8 cellular contexts compared by ENCODE assay signal in genomic region chr7:134293029-134293740, GRCh38. TPM values are rescaled to one million over a fixed set of nuclear protein-coding genes. Genes with fewer than 3 reads are reported as not detected.
DNase-seq lines count a peak whose midpoint lies in the region; ATAC-seq and TF ChIP-seq lines count a peak whose summit lies in the region.

No MANE protein-coding gene starts in this region.

- intact Hi-C loops in MCF 10A (cut with micrococcal nuclease), result no loop called here

- peaks cover 36% of the 10 kb centered on the region for H3K4me1 ChIP-seq in OCI-LY1 (ENCODE audit: insufficient read depth, low read length, severe bottlenecking)
- H3K4me1 ChIP-seq in osteoblast (ENCODE audit: insufficient read depth, low read length), result peaks cover 4% of the 10 kb centered on the region

- H3K9me2 ChIP-seq in OCI-LY1 (ENCODE audit: low read depth, low read length), result no peaks in the 10 kb centered on the region

- H3K9me3 Mint-ChIP-seq in MCF 10A (ENCODE audit: unreplicated experiment), result no peaks in the 10 kb centered on the region

- DNase-seq in osteoblast (ENCODE audit: insufficient read length, low spot score, missing footprints) (peak; percentile 14), dermis blood vessel endothelial cell (no peak), RWPE1 (ENCODE audit: low spot score) (no peak), NCI-H1930 (lab: John Stamatoyannopoulos, UW) (no peak), MCF 10A (ENCODE audit: unreplicated experiment) (no peak)

- H3K4me3 ChIP-seq in OCI-LY1 (ENCODE audit: low read depth, low read length, poor library complexity, severe bottlenecking), result peak overlapping the region; percentile 24
- no peak overlapping the region for H3K4me3 ChIP-seq in osteoblast (ENCODE audit: insufficient read depth, low read length)

- no peaks in the 10 kb centered on the region for H3K27me3 Mint-ChIP-seq in MCF 10A (ENCODE audit: insufficient read depth, unreplicated experiment)

- H3K9me3 ChIP-seq in OCI-LY1 (ENCODE audit: low read length) (no peaks in the 10 kb centered on the region), osteoblast (ENCODE audit: low read depth, low read length) (no peaks in the 10 kb centered on the region)

- ATAC-seq in GM19025 (IDR thresholded peaks at IDR 0.05; ENCODE audit: low read depth, unreplicated experiment) (peak; percentile 100), HG02884 (IDR thresholded peaks at IDR 0.05; ENCODE audit: unreplicated experiment) (peak; percentile 100)

- H3K79me2 ChIP-seq in OCI-LY1 (ENCODE audit: insufficient read depth, low read length), result no peaks in the 10 kb centered on the region
- H3K79me2 ChIP-seq in osteoblast (ENCODE audit: insufficient read depth, low read length), result no peaks in the 10 kb centered on the region

- H2AFZ ChIP-seq in OCI-LY1 (ENCODE audit: low read length) (no peak overlapping the region), osteoblast (ENCODE audit: low read length) (no peak overlapping the region)

- TF ChIP-seq CTCF in OCI-LY1 (IDR thresholded peaks at IDR 0.05; ENCODE audit: low read length) (no peak), osteoblast (IDR thresholded peaks at IDR 0.05; ENCODE audit: extremely low read depth, low read depth, low read length) (no peak), RWPE1 (conservative IDR thresholded peaks at IDR 0.05; ENCODE audit: low read depth) (no peak), MCF 10A (IDR thresholded peaks at IDR 0.05; ENCODE audit: unreplicated experiment) (no peak)

- H3K4me2 ChIP-seq in OCI-LY1 (ENCODE audit: low read length) (peak overlapping the region; percentile 43), osteoblast (ENCODE audit: insufficient read depth, low read length) (no peak overlapping the region)

- H3K36me3 ChIP-seq in OCI-LY1 (ENCODE audit: insufficient read depth, low read length), result peaks cover 71% of the 10 kb centered on the region
- peaks cover 14% of the 10 kb centered on the region for H3K36me3 ChIP-seq in osteoblast (ENCODE audit: insufficient read depth, low read length)

- H3K27ac ChIP-seq in OCI-LY1 (ENCODE audit: low read depth, low read length, poor library complexity, severe bottlenecking), result peak overlapping the region; percentile 83
- H3K27ac ChIP-seq in osteoblast (ENCODE audit: low read depth, low read length), result no peak overlapping the region
- no peak overlapping the region for H3K27ac ChIP-seq in RWPE1

- H3K4me3 Mint-ChIP-seq in MCF 10A (ENCODE audit: unreplicated experiment), result no peak overlapping the region

- H3K27me3 ChIP-seq in OCI-LY1 (ENCODE audit: insufficient read depth, low read length), result no peaks in the 10 kb centered on the region
- no peaks in the 10 kb centered on the region for H3K27me3 ChIP-seq in osteoblast (ENCODE audit: insufficient read depth, low read length)

- POLR2A ChIA-PET in RWPE1 (lab: Yijun Ruan, JAX; ENCODE audit: low non-redundant PET) (no interaction called here), MCF 10A (lab: Yijun Ruan, JAX) (interaction anchor here (1.3 kb wide), 1 partner anchor 22 kb away, joined by 4 read pairs; no protein-coding TSS in a partner anchor)

- CTCF ChIA-PET in RWPE1 (lab: Yijun Ruan, JAX), result no interaction called here
- CTCF ChIA-PET in MCF 10A (lab: Yijun Ruan, JAX), result interaction anchor here (0.6 to 0.9 kb wide), 2 partner anchors 35 to 249 kb away, joined by 3 read pairs; no protein-coding TSS in a partner anchor

- no peak overlapping the region for H3K27ac Mint-ChIP-seq in MCF 10A (ENCODE audit: low read depth, unreplicated experiment)

- no TSS peak for BruUV-seq in MCF 10A (replicated peaks; lab: Mats Ljungman, UMichigan)

- peaks cover 17% of the 10 kb centered on the region for H3K36me3 Mint-ChIP-seq in MCF 10A (ENCODE audit: insufficient read depth, unreplicated experiment)

- peak overlapping the region; percentile 52 for H3K9ac ChIP-seq in OCI-LY1 (ENCODE audit: low read length)

- H4K20me1 ChIP-seq in OCI-LY1 (ENCODE audit: insufficient read depth, low read length) (no peaks in the 10 kb centered on the region), osteoblast (ENCODE audit: insufficient read depth, low read length) (no peaks in the 10 kb centered on the region)

- peaks cover 9% of the 10 kb centered on the region for H3K4me1 Mint-ChIP-seq in MCF 10A (ENCODE audit: insufficient read depth, unreplicated experiment)

- no peaks in the 10 kb centered on the region for H3F3A ChIP-seq in OCI-LY1 (ENCODE audit: insufficient read depth, low read length)

RNA-seq across cellular contexts. Expression of gene SLC35B4, which starts 23.5 kb away (rescaled TPM):
- total RNA-seq in osteoblast, result 14.8 and 18.3 TPM in 2 replicates
- total RNA-seq in dermis blood vessel endothelial cell, result 14.5 and 19.5 TPM in 2 replicates
- 18.6 and 24.5 TPM in 2 replicates for total RNA-seq in MCF 10A (2022)
